ENCODE assay signal across 13 cellular contexts in the genomic region with DNA sequence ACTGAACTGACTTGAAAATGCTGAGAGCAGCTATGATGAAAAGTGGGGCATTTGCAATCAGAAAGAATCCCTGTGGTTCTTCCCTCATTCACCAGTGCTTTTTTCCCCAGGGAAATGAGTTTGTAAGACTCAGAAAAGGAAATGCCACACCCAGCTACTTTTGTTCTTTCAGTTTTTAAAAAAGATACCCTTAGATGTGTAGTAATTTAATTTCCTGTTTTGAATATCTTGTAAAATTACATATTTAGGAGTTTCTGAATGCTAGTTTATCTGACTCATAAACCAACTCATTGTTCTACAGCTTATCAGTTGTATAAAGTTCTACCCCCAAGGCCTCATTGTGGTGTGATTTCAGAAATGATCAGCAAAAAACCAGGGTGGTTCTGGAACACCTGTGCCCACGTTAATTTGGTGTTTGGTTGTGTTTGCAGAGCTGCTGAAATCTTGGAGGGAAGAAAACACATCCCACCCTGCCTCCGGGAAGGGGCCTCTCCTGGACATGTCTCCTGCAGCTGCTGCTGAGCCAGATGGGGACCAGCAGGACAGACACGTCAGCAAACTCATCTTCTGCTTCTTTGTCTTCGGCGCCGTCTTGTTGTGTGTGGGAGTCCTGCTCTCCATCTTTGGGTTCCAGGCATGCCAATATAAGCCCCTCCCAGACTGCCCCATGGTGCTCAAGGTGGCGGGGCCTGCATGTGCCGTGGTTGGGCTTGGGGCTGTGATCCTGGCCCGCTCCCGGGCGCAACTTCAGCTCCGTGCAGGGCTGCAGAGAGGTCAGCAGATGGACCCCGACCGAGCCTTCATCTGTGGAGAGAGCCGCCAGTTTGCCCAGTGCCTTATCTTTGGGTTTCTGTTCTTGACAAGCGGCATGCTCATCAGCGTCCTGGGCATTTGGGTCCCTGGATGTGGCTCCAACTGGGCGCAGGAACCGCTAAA. TPM values are rescaled to one million over a fixed set of nuclear protein-coding genes. Genes with fewer than 3 reads are reported as not detected.
DNase-seq lines count a peak whose midpoint lies in the region; ATAC-seq and TF ChIP-seq lines count a peak whose summit lies in the region.
"Had no signal": no experiment of that assay in that cellular context is flagged by ENCODE, and none has a peak within 500 bp of the region (broad histone marks: within the 10 kb centered on the region; RNA-seq: fewer than 3 reads in every experiment).

No MANE protein-coding gene starts in this region.

- no peak for TF ChIP-seq POLR2A in breast epithelium (IDR thresholded peaks at IDR 0.05)

- no peaks in the 10 kb centered on the region for H3K4me1 Mint-ChIP-seq in MCF 10A (ENCODE audit: insufficient read depth, unreplicated experiment)

- DNase-seq in MCF 10A (ENCODE audit: unreplicated experiment) (peak; percentile 48), breast epithelium (ENCODE audit: low spot score in 2 of 2) (no peak), SJSA1 (ENCODE audit: low read depth in 1 of 2, low spot score in 2 of 2) (peak; percentile 42 to 52), fibroblast of mammary gland (ENCODE audit: low read depth) (peak; percentile 77), stromal cell of bone marrow (ENCODE audit: low read depth) (peak; percentile 67), superior temporal gyrus (ENCODE audit: extremely low spot score) (no peak), right atrium auricular region (ENCODE audit: low spot score) (no peak)
- DNase-seq: hippocampal formation; NCI-H510A; stimulated activated naive CD4-positive, alpha-beta T cell had no signal

- intact Hi-C loops in MCF 10A (cut with micrococcal nuclease) (no loop called here), breast epithelium (cut with DNase I; ENCODE audit: low total_unique reads) (no loop called here)

- POLR2A ChIA-PET in MCF 10A (lab: Yijun Ruan, JAX): interaction anchor here (0.5 to 1.1 kb wide), 4 partner anchors 8 to 855 kb away, joined by 3 to 4 read pairs (median 3); no protein-coding TSS in a partner anchor

- TF ChIP-seq CTCF in MCF 10A (IDR thresholded peaks at IDR 0.05; ENCODE audit: unreplicated experiment): no peak
- no peak for TF ChIP-seq CTCF in breast epithelium (IDR thresholded peaks at IDR 0.05)
- TF ChIP-seq CTCF in fibroblast of mammary gland (conservative IDR thresholded peaks at IDR 0.05; ENCODE audit: control insufficient read depth, insufficient read depth, low read depth, low read length): no peak
- TF ChIP-seq CTCF in right atrium auricular region (IDR thresholded peaks at IDR 0.05): no peak

- H3K27me3 Mint-ChIP-seq in MCF 10A (ENCODE audit: insufficient read depth, unreplicated experiment): no peaks in the 10 kb centered on the region

- H3K4me1 ChIP-seq in breast epithelium (no peaks in the 10 kb centered on the region), SJSA1 (replicated peaks) (peaks cover 39% of the 10 kb centered on the region), right atrium auricular region (peaks cover 0 to 7% of the 10 kb centered on the region in 2 donors)

- H3K27ac Mint-ChIP-seq in MCF 10A (ENCODE audit: low read depth, unreplicated experiment): no peak overlapping the region
- H3K27ac Mint-ChIP-seq: T-helper 2 cell treated with Interferon-gamma antibody and Interleukin-4, amounts not matched to agents 5 μg/mL and 100 μg/mL, for 36 hours had no signal

- BruUV-seq in MCF 10A (replicated peaks; lab: Mats Ljungman, UMichigan): no TSS peak

- H3K9me3 ChIP-seq in breast epithelium (no peaks in the 10 kb centered on the region), SJSA1 (replicated peaks) (no peaks in the 10 kb centered on the region), right atrium auricular region (no peaks in the 10 kb centered on the region)

- CTCF ChIA-PET in MCF 10A (lab: Yijun Ruan, JAX): interaction anchor here (0.6 to 1.1 kb wide), 2 partner anchors 40 to 160 kb away, joined by 3 to 6 read pairs; no protein-coding TSS in a partner anchor

- H3K36me3 ChIP-seq in breast epithelium (no peaks in the 10 kb centered on the region), SJSA1 (peaks cover 9% of the 10 kb centered on the region), right atrium auricular region (no peaks in the 10 kb centered on the region)

- no peaks in the 10 kb centered on the region for H3K36me3 Mint-ChIP-seq in MCF 10A (ENCODE audit: insufficient read depth, unreplicated experiment)

- no peak for ATAC-seq in GM18909 (IDR thresholded peaks at IDR 0.05; ENCODE audit: poor library complexity, unreplicated experiment)

- H3K27me3 ChIP-seq in breast epithelium (peaks cover 0 to 3% of the 10 kb centered on the region in 2 donors), SJSA1 (replicated peaks) (no peaks in the 10 kb centered on the region), right atrium auricular region (no peaks in the 10 kb centered on the region)

- no peak overlapping the region for H3K4me3 Mint-ChIP-seq in MCF 10A (ENCODE audit: unreplicated experiment)
- H3K4me3 Mint-ChIP-seq: T-helper 2 cell treated with Interferon-gamma antibody and Interleukin-4, amounts not matched to agents 5 μg/mL and 100 μg/mL, for 36 hours had no signal

- H3K9me3 Mint-ChIP-seq in MCF 10A (ENCODE audit: unreplicated experiment): no peaks in the 10 kb centered on the region
- H3K9me3 Mint-ChIP-seq: T-helper 2 cell treated with Interferon-gamma antibody and Interleukin-4, amounts not matched to agents 5 μg/mL and 100 μg/mL, for 36 hours had no signal

- no peak overlapping the region for H3K4me3 ChIP-seq in breast epithelium
- H3K4me3 ChIP-seq in SJSA1: no peak overlapping the region
- H3K4me3 ChIP-seq in fibroblast of mammary gland (ENCODE audit: control insufficient read depth, low read depth, low read length): no peak overlapping the region
- no peak overlapping the region for H3K4me3 ChIP-seq in right atrium auricular region

- H3K27ac ChIP-seq in breast epithelium (no peak overlapping the region), SJSA1 (peak overlapping the region; percentile 54), right atrium auricular region (no peak overlapping the region)
- H3K27ac ChIP-seq: C4-2B had no signal

RNA-seq across cellular contexts. Expression of a gene that starts 2.8 kb away (rescaled TPM):
- 0.42 and 0.75 TPM in 2 replicates for total RNA-seq in MCF 10A (2022)
- under 1 TPM in 1 of 3 donors, not detected in 2; 0.64 TPM for total RNA-seq in breast epithelium
- total RNA-seq in SJSA1 (2014; rRNA removed; shearing (Covaris generic)): 4.5 and 8.4 TPM in 2 replicates
- under 1 TPM in 1 of 2 donors, not detected in 1; 0.59 TPM for total RNA-seq in right atrium auricular region

RNA-seq across cellular contexts. Expression of a gene that starts 49.9 kb away (rescaled TPM):
- total RNA-seq in MCF 10A (2022): not detected in 2 replicates
- not detected for total RNA-seq in breast epithelium
- not detected in 2 replicates for total RNA-seq in SJSA1 (2014; rRNA removed; shearing (Covaris generic))
- total RNA-seq in right atrium auricular region: not detected

Comparison
In these comparisons a context has a peak if more than half of its experiments do, and no peak if none do; other contexts are left out.
1. DNase-seq: peak in MCF 10A (single experiment), SJSA1 (2 of 2), fibroblast of mammary gland (single experiment) and stromal cell of bone marrow (single experiment); none in breast epithelium (0 of 2), superior temporal gyrus (single experiment) and right atrium auricular region (single experiment).